Comparison of ENCODE assay signal across 1 cellular context in genomic region chr13:112859817-112860190, GRCh38.
TF ChIP-seq lines count a peak whose summit lies in the region.

No MANE protein-coding gene starts in this region.

TF ChIP-seq in SK-N-SH, 30 proteins besides CTCF, POLR2A, EP300 and RAD21 (continued from another document):
- TF ChIP-seq USF2 (IDR thresholded peaks at IDR 0.05; ENCODE audit: borderline replicate concordance, low read depth, low read length) (no peak), ZBTB33 (IDR thresholded peaks at IDR 0.05; ENCODE audit: borderline replicate concordance, low read depth) (no peak), GATA2 (CRISPR knock-in tag; IDR thresholded peaks at IDR 0.05) (peak; percentile 50; the same call in 1 of the 2 replicates), MAX (IDR thresholded peaks at IDR 0.05; ENCODE audit: low read depth) (no peak), NRF1 (IDR thresholded peaks at IDR 0.05; ENCODE audit: low read depth, low read length) (no peak), YY1 (IDR thresholded peaks at IDR 0.05; ENCODE audit: low read depth) (no peak), RFX5 (IDR thresholded peaks at IDR 0.05; ENCODE audit: low read length) (no peak), POLR2AphosphoS5 (IDR thresholded peaks at IDR 0.05; ENCODE audit: low read depth, low read length) (no peak), CHD2 (IDR thresholded peaks at IDR 0.05; ENCODE audit: low read length, partially characterized antibody) (peak; percentile 14), TAF1 (IDR thresholded peaks at IDR 0.05; ENCODE audit: borderline replicate concordance, low read depth, low read length) (no peak), RXRA (IDR thresholded peaks at IDR 0.05; ENCODE audit: borderline replicate concordance, low read depth) (no peak), FOXM1 (IDR thresholded peaks at IDR 0.05; ENCODE audit: low read depth) (no peak), TEAD4 (IDR thresholded peaks at IDR 0.05; ENCODE audit: borderline replicate concordance, insufficient read depth) (no peak), GABPA (IDR thresholded peaks at IDR 0.05; ENCODE audit: low read depth) (no peak), FOSL2 (IDR thresholded peaks at IDR 0.05; ENCODE audit: borderline replicate concordance, low read depth) (peak; percentile 45; the same call in 1 of the 2 replicates), MXI1 (IDR thresholded peaks at IDR 0.05; ENCODE audit: low read depth, low read length) (peak; percentile 45; the same call in 1 of the 2 replicates), ELF1 (IDR thresholded peaks at IDR 0.05) (no peak)
